ENCODE assay signal across 11 cellular contexts in genomic region chr19:51607077-51607476, GRCh38. TPM values are rescaled to one million over a fixed set of nuclear protein-coding genes. Genes with fewer than 3 reads are reported as not detected.
DNase-seq lines count a peak whose midpoint lies in the region; ATAC-seq, FAIRE-seq and TF ChIP-seq lines count a peak whose summit lies in the region.
"Had no signal": no experiment of that assay in that cellular context is flagged by ENCODE, and none has a peak within 500 bp of the region (broad histone marks: within the 10 kb centered on the region; RNA-seq: fewer than 3 reads in every experiment).

No MANE protein-coding gene starts in this region.

- H3K9me3 ChIP-seq in kidney (ENCODE audit: control insufficient read depth in 1 of 2, low read length in 2 of 2), result no peaks in the 10 kb centered on the region
- H3K9me3 ChIP-seq: uterus had no signal

- peak; percentile 95 for ATAC-seq in GM18909 (IDR thresholded peaks at IDR 0.05; ENCODE audit: poor library complexity, unreplicated experiment)
- peak; percentile 81 for ATAC-seq in GM21825 (IDR thresholded peaks at IDR 0.05; ENCODE audit: unreplicated experiment)
- ATAC-seq in natural killer cell treated with Interleukin-12 subunit alpha and Interleukin-12 subunit beta and Interleukin-15 and Interleukin-18, amount 100 ng/mL, for 72 hours, result peak; percentile 72 to 78

- DNase-seq in natural killer cell treated with Interleukin-12 subunit alpha and Interleukin-12 subunit beta and Interleukin-15 and Interleukin-18, amount 100 ng/mL, for 72 hours (ENCODE audit: low spot score), result no peak
- DNase-seq in glutamatergic neuron (no peak), NCI-H2227 treated with DMSO at 0.1 percent for 48 hours (lab: John Stamatoyannopoulos, UW) (no peak), NCI-H1092 treated with DMSO at 0.1 percent for 48 hours (lab: John Stamatoyannopoulos, UW) (no peak), kidney (no peak)
- DNase-seq: uterus had no signal

- H3K4me3 ChIP-seq in kidney (ENCODE audit: low read length in 2 of 2), result no peak overlapping the region
- H3K4me3 ChIP-seq: uterus had no signal

- H3K27me3 Mint-ChIP-seq in IgD-negative memory B cell, result no peaks in the 10 kb centered on the region
- peaks cover 7 to 26% of the 10 kb centered on the region in 2 donors for H3K27me3 Mint-ChIP-seq in natural killer cell treated with Interleukin-12 subunit alpha and Interleukin-12 subunit beta and Interleukin-15 and Interleukin-18, amount 100 ng/mL, for 72 hours
- H3K27me3 Mint-ChIP-seq in glutamatergic neuron (ENCODE audit: unreplicated experiment), result peaks cover 10% of the 10 kb centered on the region

- no peaks in the 10 kb centered on the region for H3K36me3 ChIP-seq in kidney (ENCODE audit: control insufficient read depth in 1 of 2, insufficient read depth in 2 of 2, low read length in 2 of 2)
- H3K36me3 ChIP-seq: uterus had no signal

- H3K4me3 Mint-ChIP-seq in IgD-negative memory B cell (peak overlapping the region in 3 of 4 donors; percentile 68 to 92 (median 88)), glutamatergic neuron (ENCODE audit: unreplicated experiment) (no peak overlapping the region)
- peak overlapping the region; percentile 1 for H3K4me3 Mint-ChIP-seq in natural killer cell treated with Interleukin-12 subunit alpha and Interleukin-12 subunit beta and Interleukin-15 and Interleukin-18, amount 100 ng/mL, for 72 hours

- no peak for TF ChIP-seq CTCF in glutamatergic neuron (IDR thresholded peaks at IDR 0.05; ENCODE audit: partially characterized antibody, unreplicated experiment)
- TF ChIP-seq CTCF in kidney (IDR thresholded peaks at IDR 0.05; ENCODE audit: borderline replicate concordance, extremely low read depth, insufficient read depth), result no peak

- H3K27ac Mint-ChIP-seq in IgD-negative memory B cell (peak overlapping the region; percentile 87 to 95 (median 95)), glutamatergic neuron (ENCODE audit: unreplicated experiment) (no peak overlapping the region)
- no peak overlapping the region for H3K27ac Mint-ChIP-seq in natural killer cell treated with Interleukin-12 subunit alpha and Interleukin-12 subunit beta and Interleukin-15 and Interleukin-18, amount 100 ng/mL, for 72 hours

- intact Hi-C loops in kidney (cut with DNase I), result no loop called here

- H3K9me3 Mint-ChIP-seq in IgD-negative memory B cell, result no peaks in the 10 kb centered on the region
- no peaks in the 10 kb centered on the region for H3K9me3 Mint-ChIP-seq in natural killer cell treated with Interleukin-12 subunit alpha and Interleukin-12 subunit beta and Interleukin-15 and Interleukin-18, amount 100 ng/mL, for 72 hours
- peaks cover 3% of the 10 kb centered on the region for H3K9me3 Mint-ChIP-seq in glutamatergic neuron (ENCODE audit: unreplicated experiment)

- no peaks in the 10 kb centered on the region for H3K4me1 ChIP-seq in kidney (ENCODE audit: control insufficient read depth in 1 of 2, insufficient read depth in 1 of 2, low read depth in 1 of 2, low read length in 2 of 2)
- H3K4me1 ChIP-seq: uterus had no signal

- no peak overlapping the region for H3K9ac ChIP-seq in kidney (ENCODE audit: low read length in 2 of 2)

- H3K36me3 Mint-ChIP-seq in IgD-negative memory B cell (peaks cover 5% of the 10 kb centered on the region), glutamatergic neuron (ENCODE audit: unreplicated experiment) (peaks cover 6% of the 10 kb centered on the region)
- H3K36me3 Mint-ChIP-seq in natural killer cell treated with Interleukin-12 subunit alpha and Interleukin-12 subunit beta and Interleukin-15 and Interleukin-18, amount 100 ng/mL, for 72 hours, result peaks cover 4% of the 10 kb centered on the region

- H3K27ac ChIP-seq in kidney (ENCODE audit: low read depth in 2 of 2, low read length in 2 of 2), result no peak overlapping the region
- H3K27ac ChIP-seq: uterus had no signal

- H3K4me1 Mint-ChIP-seq in IgD-negative memory B cell, result peaks cover 44 to 62% (median 60%) of the 10 kb centered on the region in 3 donors
- H3K4me1 Mint-ChIP-seq in natural killer cell treated with Interleukin-12 subunit alpha and Interleukin-12 subunit beta and Interleukin-15 and Interleukin-18, amount 100 ng/mL, for 72 hours (ENCODE audit: low read depth in 2 of 2), result peaks cover 8 to 13% of the 10 kb centered on the region in 2 donors
- H3K4me1 Mint-ChIP-seq in glutamatergic neuron (ENCODE audit: low read depth, unreplicated experiment), result no peaks in the 10 kb centered on the region

- no peak for FAIRE-seq in kidney (lab: Jason Lieb, UNC)
- FAIRE-seq: frontal cortex had no signal

RNA-seq across cellular contexts. Expression of gene SIGLEC5, which starts 23.1 kb away (rescaled TPM):
- not detected for polyA plus RNA-seq in IgD-negative memory B cell
- under 1 TPM; 0.22 to 0.64 TPM for total RNA-seq in natural killer cell treated with Interleukin-12 subunit alpha and Interleukin-12 subunit beta and Interleukin-15 and Interleukin-18, amount 100 ng/mL, for 72 hours
- total RNA-seq in glutamatergic neuron (ENCODE audit: unreplicated experiment), result not detected
- not detected for total RNA-seq in kidney
- not detected for polyA plus RNA-seq in kidney (ENCODE audit: insufficient read depth, low read depth, low replicate concordance)
- total RNA-seq: NCI-H460 had no signal

RNA-seq across cellular contexts. Expression of gene ZNF175, which starts 36.0 kb away (rescaled TPM):
- polyA plus RNA-seq in IgD-negative memory B cell (4.9 TPM), kidney (ENCODE audit: insufficient read depth, low read depth, low replicate concordance) (3.3 TPM)
- total RNA-seq in natural killer cell treated with Interleukin-12 subunit alpha and Interleukin-12 subunit beta and Interleukin-15 and Interleukin-18, amount 100 ng/mL, for 72 hours, result 10 to 100 TPM in 1 of 2 donors, 1 to 10 TPM in 1; 9.9 to 13.2 TPM
- total RNA-seq in glutamatergic neuron (ENCODE audit: unreplicated experiment) (12.4 TPM), kidney (20.1 TPM)

RNA-seq across cellular contexts. Expression of gene SIGLEC14, which starts 39.5 kb away (rescaled TPM):
- polyA plus RNA-seq in IgD-negative memory B cell (15.0 TPM), kidney (ENCODE audit: insufficient read depth, low read depth, low replicate concordance) (0.26 TPM)
- total RNA-seq in natural killer cell treated with Interleukin-12 subunit alpha and Interleukin-12 subunit beta and Interleukin-15 and Interleukin-18, amount 100 ng/mL, for 72 hours, result not detected
- total RNA-seq in glutamatergic neuron (ENCODE audit: unreplicated experiment) (not detected), kidney (11.5 TPM)
- total RNA-seq: NCI-H460 had no signal

Comparison
In these comparisons a context has a peak if more than half of its experiments do, and no peak if none do; other contexts are left out.
1. H3K27ac Mint-ChIP-seq: peak in IgD-negative memory B cell (3 of 3); none in natural killer cell treated with Interleukin-12 subunit alpha and Interleukin-12 subunit beta and Interleukin-15 and Interleukin-18, amount 100 ng/mL, for 72 hours (0 of 2) and glutamatergic neuron (single experiment).
2. Peak in every context shown above with its lines, with median percentiles within 50 percentile points of each other: ATAC-seq.